9 cellular contexts compared by ENCODE assay signal in the genomic region with DNA sequence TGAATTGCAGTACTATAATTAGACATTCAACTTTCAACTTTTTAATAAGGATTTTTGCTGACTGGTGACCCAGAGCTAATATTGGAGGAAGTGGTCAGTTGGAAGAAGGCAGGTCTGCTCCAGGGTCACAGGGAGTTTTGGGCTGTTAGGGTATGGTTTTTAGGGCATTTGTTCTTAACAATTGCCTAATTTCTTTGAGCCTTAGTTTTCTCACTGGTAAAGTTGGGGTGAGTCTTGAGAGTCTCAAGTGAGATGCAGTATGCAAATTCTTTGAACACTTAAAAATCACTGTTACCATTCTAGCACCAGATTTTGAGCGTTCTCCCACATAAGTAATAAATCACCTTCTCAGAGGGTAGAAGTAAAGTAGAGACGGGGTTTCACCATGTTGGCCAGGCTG.
"Had no signal": no experiment of that assay in that cellular context is flagged by ENCODE, and none has a peak within 500 bp of the region (broad histone marks: within the 10 kb centered on the region; RNA-seq: fewer than 3 reads in every experiment).

No MANE protein-coding gene starts in this region.

- H3K27ac Mint-ChIP-seq: HFFc6 had no signal

- H3K9me3 ChIP-seq: HAP-1 had no signal

- H3K27ac ChIP-seq: GM23248 had no signal

- H2AFZ ChIP-seq: GM23248 had no signal

- FAIRE-seq: H54 had no signal

- H3K4me3 ChIP-seq: GM23248, HAP-1 had no signal

- ATAC-seq: HCT116 had no signal

- H3K36me3 ChIP-seq: HAP-1 had no signal

- H3K4me3 Mint-ChIP-seq: H9, HFFc6 had no signal

- H3K9ac ChIP-seq: GM23248 had no signal

- H3K9me3 Mint-ChIP-seq: H9, HFFc6 had no signal

- DNase-seq: GM23248, GOT3, H7, H9, HCEC 1CT, HFFc6 had no signal
